In the genomic region with DNA sequence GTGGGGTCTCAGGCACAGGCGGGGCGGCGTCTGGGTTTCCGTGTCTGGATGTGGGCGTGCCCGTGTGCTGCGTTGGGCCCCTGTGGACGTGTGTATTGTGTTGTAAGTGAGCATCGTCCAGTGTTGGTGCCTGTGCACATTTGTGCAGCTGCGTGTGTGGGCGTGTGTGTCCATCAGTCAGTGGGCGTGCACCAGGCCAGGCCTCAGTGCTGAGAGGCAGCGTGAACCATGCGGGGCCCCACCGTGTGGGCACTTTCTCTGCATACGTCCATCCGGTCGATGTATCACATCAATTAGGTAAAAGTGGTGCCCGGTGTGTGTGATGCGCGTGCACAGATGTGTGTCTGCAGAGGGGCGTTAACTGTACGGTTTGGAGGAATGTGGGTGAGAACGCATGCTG, we compare ENCODE assay signal across 1 cellular context.
TF ChIP-seq lines count a peak whose summit lies in the region.

No MANE protein-coding gene starts in this region.

TF ChIP-seq in HepG2, 621 proteins besides CTCF, POLR2A, EP300 and RAD21:
- TF ChIP-seq GABPA (IDR thresholded peaks at IDR 0.05; ENCODE audit: low read depth, low read length) (no peak), GABPA (CRISPR knock-in tag; IDR thresholded peaks at IDR 0.05; ENCODE audit: low read depth) (no peak), RBM22 (optimal IDR thresholded peaks at IDR 0.05; ENCODE audit: low read length) (peak; percentile 58)
